In genomic region chr15:73927003-73927475, GRCh38 we compare ENCODE assay signal across 8 cellular contexts. TPM values are rescaled to one million over a fixed set of nuclear protein-coding genes. Genes with fewer than 3 reads are reported as not detected.
DNase-seq lines count a peak whose midpoint lies in the region; ATAC-seq and TF ChIP-seq lines count a peak whose summit lies in the region.

No MANE protein-coding gene starts in this region.

- peak overlapping the region; percentile 51 for H3K4me3 Mint-ChIP-seq in endothelial cell (ENCODE audit: unreplicated experiment)

- TF ChIP-seq RAD21 in IMR-90 (IDR thresholded peaks at IDR 0.05; ENCODE audit: low read length) = no peak

- H4K5ac ChIP-seq in IMR-90 (ENCODE audit: low read depth, low read length) = no peak overlapping the region

- no peak overlapping the region for H2BK20ac ChIP-seq in IMR-90 (ENCODE audit: low read depth, low read length)

- 0 out of 2 replicates have a peak, but pooled peaks have one; percentile 1 for ATAC-seq in IMR-90 (ENCODE audit: low read depth)

- no TSS peak for BruUV-seq in IMR-90 (replicated peaks; lab: Mats Ljungman, UMichigan)

- DNase-seq in AG20443 (ENCODE audit: low spot score) (peak; percentile 67), IMR-90 (no peak), endothelial cell (ENCODE audit: low spot score) (peak; percentile 56), thyroid gland (peak; percentile 83 to 84), globus pallidus (ENCODE audit: low spot score) (no peak), dermis blood vessel endothelial cell (no peak)
- peak; percentile 41 to 46 for DNase-seq in activated CD4-positive, alpha-beta T cell treated with anti-CD3 and anti-CD28 coated beads for 4 hours

- H3K36me3 Mint-ChIP-seq in endothelial cell (ENCODE audit: low read depth, unreplicated experiment) = peaks cover 9% of the 10 kb centered on the region

- no peak for TF ChIP-seq POLR2A in IMR-90 (IDR thresholded peaks at IDR 0.05; ENCODE audit: low read depth, low read length)
- peak in 1 of 2 donors; percentile 41 for TF ChIP-seq POLR2A in thyroid gland (IDR thresholded peaks at IDR 0.05)

- no peaks in the 10 kb centered on the region for H3K9me3 Mint-ChIP-seq in endothelial cell (ENCODE audit: unreplicated experiment)

- peak overlapping the region; percentile 95 for H2BK5ac ChIP-seq in IMR-90 (ENCODE audit: low read depth, low read length, poor library complexity, severe bottlenecking)

- in situ Hi-C loops in IMR-90 (cut with MboI; ENCODE audit: low sequenced_read_pairs) = no loop called here

- peaks cover 66% of the 10 kb centered on the region for H3K4me1 Mint-ChIP-seq in endothelial cell (ENCODE audit: unreplicated experiment)

- H3K27ac Mint-ChIP-seq in endothelial cell (ENCODE audit: unreplicated experiment) = no peak overlapping the region

- dilution Hi-C loops in IMR-90 (cut with HindIII; ENCODE audit: low sequenced_read_pairs, unreplicated experiment) = no loop called here

- H3K27ac ChIP-seq in IMR-90 (ENCODE audit: insufficient read depth, low read length) = peak overlapping the region; percentile 93
- H3K27ac ChIP-seq in muscle layer of colon (ENCODE audit: low read depth, low read length) = peak overlapping the region; percentile 91
- peak overlapping the region; percentile 77 to 86 (median 84) for H3K27ac ChIP-seq in thyroid gland

- H3K4me3 ChIP-seq in IMR-90 (ENCODE audit: insufficient read depth, low read depth, low read length) (peak overlapping the region; percentile 73), muscle layer of colon (ENCODE audit: low read depth in 1 of 2, low read length in 2 of 2) (peak overlapping the region; percentile 63 to 74), thyroid gland (replicated peaks in 1 of 3) (peak overlapping the region; percentile 21 to 64 (median 54))

- H3K23ac ChIP-seq in IMR-90 (ENCODE audit: low read depth, low read length) = no peak overlapping the region

- no peak for TF ChIP-seq CTCF in IMR-90 (conservative IDR thresholded peaks at IDR 0.05; ENCODE audit: low read depth, low read length)
- no peak for TF ChIP-seq CTCF in endothelial cell (IDR thresholded peaks at IDR 0.05; ENCODE audit: unreplicated experiment)
- no peak for TF ChIP-seq CTCF in thyroid gland (IDR thresholded peaks at IDR 0.05)

- no peak overlapping the region for H3K56ac ChIP-seq in IMR-90 (ENCODE audit: extremely low read depth, insufficient read depth, low read length)

- 1% methylated on average over 21 of the region's 65 CpGs; no CpG with 5 or more reads in 1 of the 2 experiments for WGBS in IMR-90 (ENCODE audit: extremely low coverage in 2 of 2, insufficient read length in 1 of 2), 2 experiments
- WGBS in thyroid gland, 2 donors = 3% methylated on average over 17 of the region's 65 CpGs; no CpG with 5 or more reads in 1 of the 2 donors

- H4K20me1 ChIP-seq in IMR-90 (ENCODE audit: insufficient read depth, low read length) = peaks cover 38% of the 10 kb centered on the region

- peak overlapping the region; percentile 84 to 98; a peak in 2 of 4 replicates for H4K8ac ChIP-seq in IMR-90 (ENCODE audit: low read depth in 2 of 2, low read length in 2 of 2)

- peak overlapping the region; percentile 88 for H3K4me2 ChIP-seq in IMR-90 (ENCODE audit: low read depth, low read length)

- no peaks in the 10 kb centered on the region for H3K9me3 ChIP-seq in IMR-90 (ENCODE audit: control insufficient read depth, insufficient read depth, low read length)
- no peaks in the 10 kb centered on the region for H3K9me3 ChIP-seq in muscle layer of colon (ENCODE audit: low read length)
- H3K9me3 ChIP-seq in thyroid gland = no peaks in the 10 kb centered on the region

- H3K9me1 ChIP-seq in IMR-90 (ENCODE audit: insufficient read depth, low read length) = peaks cover 43% of the 10 kb centered on the region

- H3K27me3 ChIP-seq in IMR-90 (ENCODE audit: control insufficient read depth, insufficient read depth, low read length) (no peaks in the 10 kb centered on the region), muscle layer of colon (ENCODE audit: control insufficient read depth in 1 of 2, insufficient read depth in 2 of 2, low read length in 2 of 2) (no peaks in the 10 kb centered on the region), thyroid gland (no peaks in the 10 kb centered on the region)

- peak overlapping the region; percentile 99 for H2AK9ac ChIP-seq in IMR-90 (replicated peaks; ENCODE audit: low read depth, low read length, poor library complexity)

- peaks cover 9% of the 10 kb centered on the region for H3K27me3 Mint-ChIP-seq in endothelial cell (ENCODE audit: unreplicated experiment)

- peak overlapping the region; percentile 82 for H4K91ac ChIP-seq in IMR-90 (ENCODE audit: insufficient read depth, low read depth, low read length)

- peak overlapping the region; percentile 80 for H2AK5ac ChIP-seq in IMR-90 (ENCODE audit: low read depth, low read length)

- H3K4ac ChIP-seq in IMR-90 (ENCODE audit: low read depth, low read length) = peak overlapping the region; percentile 97

- peaks cover 4% of the 10 kb centered on the region; the same call in 1 of the 2 replicates for H3K36me3 ChIP-seq in IMR-90 (ENCODE audit: control insufficient read depth, insufficient read depth, low read length)
- no peaks in the 10 kb centered on the region for H3K36me3 ChIP-seq in muscle layer of colon (ENCODE audit: insufficient read depth, low read length)
- no peaks in the 10 kb centered on the region for H3K36me3 ChIP-seq in thyroid gland

- peaks cover 62% of the 10 kb centered on the region for H3K4me1 ChIP-seq in IMR-90 (ENCODE audit: control insufficient read depth, insufficient read depth, low read length)
- H3K4me1 ChIP-seq in muscle layer of colon (ENCODE audit: insufficient read depth, low read length) = peaks cover 78% of the 10 kb centered on the region
- H3K4me1 ChIP-seq in thyroid gland = peaks cover 19 to 42% of the 10 kb centered on the region in 2 donors

- peak overlapping the region; percentile 90 for H3K14ac ChIP-seq in IMR-90 (replicated peaks; ENCODE audit: low read depth, low read length)

- peak overlapping the region; percentile 89 for H2AFZ ChIP-seq in IMR-90 (replicated peaks; ENCODE audit: low read length, poor library complexity)

- H3K9ac ChIP-seq in IMR-90 (ENCODE audit: low read depth, low read length) (peak overlapping the region; percentile 88), muscle layer of colon (ENCODE audit: low read length) (peak overlapping the region; percentile 15)

- POLR2A ChIA-PET in IMR-90 (lab: Charles Lee; ENCODE audit: unreplicated experiment) = interaction anchor here (0.6 kb wide), 1 partner anchor 295 kb away, joined by 3 read pairs; no protein-coding TSS in a partner anchor

- CTCF ChIA-PET in IMR-90 (lab: Yijun Ruan, JAX) = interaction anchor here (0.8 to 1.4 kb wide), 3 partner anchors 9 to 53 kb away, joined by 3 to 6 read pairs (median 4); partner anchors contain the start of gene TBC1D21

- intact Hi-C loops in IMR-90 (cut with micrococcal nuclease) = no loop called here
- intact Hi-C loops in thyroid gland (cut with DNase I) = no loop called here

- H2BK120ac ChIP-seq in IMR-90 (ENCODE audit: low read depth, low read length) = peak overlapping the region; percentile 83; the same call in 1 of the 2 replicates

- H3K79me1 ChIP-seq in IMR-90 (ENCODE audit: low read depth in 1 of 2, low read length in 2 of 2) = peaks cover 38 to 82% of the 10 kb centered on the region in 2 experiments

- H3K18ac ChIP-seq in IMR-90 (ENCODE audit: low read depth, low read length) = peak overlapping the region; percentile 17; the same call in 1 of the 2 replicates

- H2BK15ac ChIP-seq in IMR-90 (ENCODE audit: low read depth, low read length) = no peak overlapping the region

TF ChIP-seq in IMR-90, 13 proteins besides CTCF, POLR2A, EP300 and RAD21:
- peak; percentile 54; the same call in 1 of the 2 replicates for TF ChIP-seq CHD1 (IDR thresholded peaks at IDR 0.05; ENCODE audit: low read depth, low read length)
- TF ChIP-seq BHLHE40 (IDR thresholded peaks at IDR 0.05; ENCODE audit: low read depth, low read length) = no peak

RNA-seq across cellular contexts. Expression of gene LOXL1, which starts 0.8 kb away (rescaled TPM):
- total RNA-seq in IMR-90 (2012; rRNA removed) (146 and 148 TPM in 2 replicates), endothelial cell (ENCODE audit: unreplicated experiment) (156 TPM), thyroid gland (10 to 100 TPM in 3 of 4 donors, 1 to 10 TPM in 1; 9.9 to 15.2 (median 12.0) TPM), dermis blood vessel endothelial cell (0.68 and 0.70 TPM in 2 replicates)
- polyA plus RNA-seq in IMR-90 (2012; rRNA removed) = 311 and 332 TPM in 2 replicates
- 118 and 403 TPM in 2 replicates for polyA plus RNA-seq in IMR-90 (2012; cell fraction: cytosol; rRNA removed)
- polyA plus RNA-seq in IMR-90 (2012; cell fraction: nucleus; rRNA removed; ENCODE audit: low replicate concordance) = 211 and 331 TPM in 2 replicates

RNA-seq across cellular contexts. Expression of gene TBC1D21, which starts 53.7 kb away (rescaled TPM):
- not detected in 2 replicates for total RNA-seq in IMR-90 (2012; rRNA removed)
- polyA plus RNA-seq in IMR-90 (2012; rRNA removed) = not detected in 2 replicates
- not detected in 2 replicates for polyA plus RNA-seq in IMR-90 (2012; cell fraction: cytosol; rRNA removed)
- not detected in 2 replicates for polyA plus RNA-seq in IMR-90 (2012; cell fraction: nucleus; rRNA removed; ENCODE audit: low replicate concordance)
- total RNA-seq in endothelial cell (ENCODE audit: unreplicated experiment) = not detected
- total RNA-seq in thyroid gland = not detected
- not detected in 2 replicates for total RNA-seq in dermis blood vessel endothelial cell

Comparison
In these comparisons a context has a peak if more than half of its experiments do, and no peak if none do; other contexts are left out.
1. DNase-seq: peak in AG20443 (single experiment), activated CD4-positive, alpha-beta T cell treated with anti-CD3 and anti-CD28 coated beads for 4 hours (2 of 2), endothelial cell (single experiment) and thyroid gland (2 of 2); none in IMR-90 (single experiment), globus pallidus (single experiment) and dermis blood vessel endothelial cell (single experiment).
2. Peak in every context shown above with its lines, with median percentiles within 50 percentile points of each other: H3K27ac ChIP-seq and H3K4me3 ChIP-seq.